29 cellular contexts compared by ENCODE assay signal in the genomic region with DNA sequence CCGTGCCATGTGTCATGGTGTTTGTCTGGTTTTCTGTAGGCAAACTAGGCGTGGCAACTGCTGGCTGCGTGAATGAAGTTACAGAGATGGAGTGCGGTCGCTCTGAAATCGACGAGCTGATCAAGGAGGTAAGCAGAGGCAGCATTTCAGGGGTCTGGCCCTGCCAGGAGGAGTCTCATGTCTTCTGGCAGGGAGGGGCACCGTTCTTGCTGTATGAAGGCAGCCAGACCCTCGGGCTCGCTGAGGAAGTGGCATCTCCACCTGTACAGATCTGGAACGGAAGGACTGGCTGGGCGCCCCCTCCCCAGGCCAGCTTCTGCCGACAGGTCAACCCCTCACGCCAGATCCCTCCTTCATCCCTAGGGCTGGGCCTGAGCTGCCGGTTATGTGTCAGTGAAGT. TPM values are rescaled to one million over a fixed set of nuclear protein-coding genes. Genes with fewer than 3 reads are reported as not detected.
DNase-seq lines count a peak whose midpoint lies in the region; ATAC-seq, FAIRE-seq and TF ChIP-seq lines count a peak whose summit lies in the region.
"Had no signal": no experiment of that assay in that cellular context is flagged by ENCODE, and none has a peak within 500 bp of the region (broad histone marks: within the 10 kb centered on the region; RNA-seq: fewer than 3 reads in every experiment).

No MANE protein-coding gene starts in this region.

- TF ChIP-seq CTCF in Peyer's patch (IDR thresholded peaks at IDR 0.05) = no peak
- TF ChIP-seq CTCF in kidney (IDR thresholded peaks at IDR 0.05; ENCODE audit: borderline replicate concordance, extremely low read depth, insufficient read depth) = no peak
- TF ChIP-seq CTCF in transverse colon (IDR thresholded peaks at IDR 0.05) = no peak

- H3K4me3 ChIP-seq in Peyer's patch (no peak overlapping the region), kidney (ENCODE audit: low read length in 2 of 2) (no peak overlapping the region), transverse colon (no peak overlapping the region)
- H3K4me3 ChIP-seq: colonic mucosa, heart right ventricle, K562, MG63, neural progenitor cell, vagina had no signal

- no peak for FAIRE-seq in kidney (lab: Jason Lieb, UNC)
- FAIRE-seq: H54, K562 had no signal

- no peaks in the 10 kb centered on the region for H3K27me3 ChIP-seq in Peyer's patch
- H3K27me3 ChIP-seq in transverse colon = no peaks in the 10 kb centered on the region
- H3K27me3 ChIP-seq: colonic mucosa, heart right ventricle, MG63, neural progenitor cell, vagina had no signal

- DNase-seq in activated effector memory CD4-positive, alpha-beta T cell treated with anti-CD3 and anti-CD28 coated beads, Interleukin-2, amount 50 U/mL, for 16 hours = peak; percentile 41
- DNase-seq in activated effector memory CD4-positive, alpha-beta T cell treated with Interleukin-2 at 50 U/mL for 16 hours = no peak
- peak in 1 of 3 donors; percentile 48 for DNase-seq in Peyer's patch
- peak; percentile 74 for DNase-seq in kidney
- no peak for DNase-seq in transverse colon
- DNase-seq in NCI-H82 (lab: John Stamatoyannopoulos, UW) = no peak
- DNase-seq: activated CD4-positive, alpha-beta T cell treated with anti-CD3 and anti-CD28 coated beads for 1 hour; activated CD8-positive, alpha-beta memory T cell treated with anti-CD3 and anti-CD28 coated beads for 24 hours; activated naive CD4-positive, alpha-beta T cell treated with Interleukin-2 at 50 U/mL for 16 hours; CD8-positive, alpha-beta memory T cell; colonic mucosa; DMS 273 treated with DMSO at 0.1 percent for 48 hours; effector memory CD4-positive, alpha-beta T cell; erythroblast; heart right ventricle; mammary epithelial cell; MG63; NCI-H2029 treated with DMSO at 0.1 percent for 48 hours; NCI-H2227 treated with DMSO at 0.1 percent for 48 hours; NCI-H69; right cardiac atrium; RPMI8226; T-helper 1 cell had no signal

- peaks cover 0 to 36% (median 27%) of the 10 kb centered on the region in 4 donors for H3K4me1 ChIP-seq in Peyer's patch
- H3K4me1 ChIP-seq in kidney (ENCODE audit: control insufficient read depth in 1 of 2, insufficient read depth in 1 of 2, low read depth in 1 of 2, low read length in 2 of 2) = peaks cover 2 to 7% of the 10 kb centered on the region in 2 donors
- peaks cover 9 to 30% (median 12%) of the 10 kb centered on the region in 4 donors for H3K4me1 ChIP-seq in transverse colon
- H3K4me1 ChIP-seq: colonic mucosa, vagina had no signal

- no peak for TF ChIP-seq EP300 in transverse colon (IDR thresholded peaks at IDR 0.05; ENCODE audit: low read depth)

- intact Hi-C loops in kidney (cut with DNase I) (no loop called here), transverse colon (cut with DNase I; ENCODE audit: low total_unique reads) (no loop called here)

- H3K9ac ChIP-seq in kidney (ENCODE audit: low read length in 2 of 2) = no peak overlapping the region
- H3K9ac ChIP-seq: neural progenitor cell had no signal

- H3K27ac ChIP-seq in Peyer's patch = peak overlapping the region; percentile 44 to 82 (median 50)
- no peak overlapping the region for H3K27ac ChIP-seq in kidney (ENCODE audit: low read depth in 2 of 2, low read length in 2 of 2)
- peak overlapping the region; percentile 13 to 59 (median 40) for H3K27ac ChIP-seq in transverse colon
- H3K27ac ChIP-seq: colonic mucosa, neural progenitor cell, vagina had no signal

- in situ Hi-C loops in transverse colon (cut with MboI; ENCODE audit: low pct_ligation_motif_present in 1 of 4, low pct_unique_long_range_greater_than_20kb in 1 of 4, low sequenced_read_pairs in 3 of 4) = no loop called here

- ATAC-seq in HG03378 (IDR thresholded peaks at IDR 0.05; ENCODE audit: unreplicated experiment) (no peak), HG02678 (IDR thresholded peaks at IDR 0.05; ENCODE audit: unreplicated experiment) (no peak)
- ATAC-seq: heart right ventricle, K562, right cardiac atrium had no signal

- WGBS in transverse colon (ENCODE audit: low coverage in 1 of 2), 2 donors = 95% methylated on average over 13 of the region's 15 CpGs; no CpG with 5 or more reads in 1 of the 2 donors

- H3K9me3 ChIP-seq in Peyer's patch (no peaks in the 10 kb centered on the region), kidney (ENCODE audit: control insufficient read depth in 1 of 2, low read length in 2 of 2) (no peaks in the 10 kb centered on the region), transverse colon (no peaks in the 10 kb centered on the region)
- H3K9me3 ChIP-seq: colonic mucosa, heart right ventricle, MG63, vagina had no signal

- H3K36me3 ChIP-seq in Peyer's patch (peaks cover 0 to 70% (median 0%) of the 10 kb centered on the region in 3 donors), kidney (ENCODE audit: control insufficient read depth in 1 of 2, insufficient read depth in 2 of 2, low read length in 2 of 2) (peaks cover 0 to 9% of the 10 kb centered on the region in 2 donors), transverse colon (no peaks in the 10 kb centered on the region)
- H3K36me3 ChIP-seq: colonic mucosa, MG63, neural progenitor cell, vagina had no signal

- TF ChIP-seq POLR2A in Peyer's patch (IDR thresholded peaks at IDR 0.05) (no peak), transverse colon (IDR thresholded peaks at IDR 0.05) (no peak)

RNA-seq across cellular contexts. Expression of a gene that starts 12.6 kb away (rescaled TPM):
- total RNA-seq in Peyer's patch = 100 to 1,000 TPM in 2 of 4 donors, 10 to 100 TPM in 2; 39.8 to 191 (median 93.2) TPM
- total RNA-seq in kidney = 33.3 TPM
- 2.9 TPM for polyA plus RNA-seq in kidney (ENCODE audit: insufficient read depth, low read depth, low replicate concordance)
- total RNA-seq in transverse colon = 10 to 100 TPM; 20.7 to 70.7 (median 45.2) TPM
- total RNA-seq: mammary epithelial cell had no signal
- polyA plus RNA-seq: mammary epithelial cell had no signal

Comparison
In these comparisons a context has a peak if more than half of its experiments do, and no peak if none do; other contexts are left out.
1. DNase-seq: peak in activated effector memory CD4-positive, alpha-beta T cell treated with anti-CD3 and anti-CD28 coated beads, Interleukin-2, amount 50 U/mL, for 16 hours (single experiment) and kidney (single experiment); none in activated effector memory CD4-positive, alpha-beta T cell treated with Interleukin-2 at 50 U/mL for 16 hours (single experiment), transverse colon (single experiment) and NCI-H82 (single experiment).
2. H3K27ac ChIP-seq: peak in Peyer's patch (4 of 4) and transverse colon (4 of 4); none in kidney (0 of 2).